ENCODE assay signal across 1 cellular context in the genomic region with DNA sequence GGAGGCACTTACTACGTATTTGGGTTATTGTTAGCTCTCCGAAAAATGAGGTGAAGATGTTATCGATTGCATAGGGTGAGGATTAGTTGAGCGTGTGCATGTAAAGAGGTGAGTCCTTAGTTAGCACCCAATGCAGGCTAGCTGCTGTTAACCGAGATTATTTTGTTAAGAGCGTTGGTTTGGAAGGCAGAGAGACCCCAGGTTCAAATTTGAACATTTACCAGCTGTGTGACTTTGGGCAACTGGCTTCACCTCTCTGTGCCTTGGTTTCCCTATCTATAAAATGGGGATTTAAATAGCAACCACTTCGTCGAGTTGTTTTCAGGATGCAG.
TF ChIP-seq lines count a peak whose summit lies in the region.

No MANE protein-coding gene starts in this region.

TF ChIP-seq in IMR-90, 13 proteins besides CTCF, POLR2A, EP300 and RAD21 (continued from another document):
- TF ChIP-seq, protein P1, sequence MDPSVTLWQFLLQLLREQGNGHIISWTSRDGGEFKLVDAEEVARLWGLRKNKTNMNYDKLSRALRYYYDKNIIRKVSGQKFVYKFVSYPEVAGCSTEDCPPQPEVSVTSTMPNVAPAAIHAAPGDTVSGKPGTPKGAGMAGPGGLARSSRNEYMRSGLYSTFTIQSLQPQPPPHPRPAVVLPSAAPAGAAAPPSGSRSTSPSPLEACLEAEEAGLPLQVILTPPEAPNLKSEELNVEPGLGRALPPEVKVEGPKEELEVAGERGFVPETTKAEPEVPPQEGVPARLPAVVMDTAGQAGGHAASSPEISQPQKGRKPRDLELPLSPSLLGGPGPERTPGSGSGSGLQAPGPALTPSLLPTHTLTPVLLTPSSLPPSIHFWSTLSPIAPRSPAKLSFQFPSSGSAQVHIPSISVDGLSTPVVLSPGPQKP (IDR thresholded peaks at IDR 0.05; ENCODE audit: borderline replicate concordance, low read depth, low read length), result no peak
